2 cellular contexts compared by ENCODE assay signal in the genomic region with DNA sequence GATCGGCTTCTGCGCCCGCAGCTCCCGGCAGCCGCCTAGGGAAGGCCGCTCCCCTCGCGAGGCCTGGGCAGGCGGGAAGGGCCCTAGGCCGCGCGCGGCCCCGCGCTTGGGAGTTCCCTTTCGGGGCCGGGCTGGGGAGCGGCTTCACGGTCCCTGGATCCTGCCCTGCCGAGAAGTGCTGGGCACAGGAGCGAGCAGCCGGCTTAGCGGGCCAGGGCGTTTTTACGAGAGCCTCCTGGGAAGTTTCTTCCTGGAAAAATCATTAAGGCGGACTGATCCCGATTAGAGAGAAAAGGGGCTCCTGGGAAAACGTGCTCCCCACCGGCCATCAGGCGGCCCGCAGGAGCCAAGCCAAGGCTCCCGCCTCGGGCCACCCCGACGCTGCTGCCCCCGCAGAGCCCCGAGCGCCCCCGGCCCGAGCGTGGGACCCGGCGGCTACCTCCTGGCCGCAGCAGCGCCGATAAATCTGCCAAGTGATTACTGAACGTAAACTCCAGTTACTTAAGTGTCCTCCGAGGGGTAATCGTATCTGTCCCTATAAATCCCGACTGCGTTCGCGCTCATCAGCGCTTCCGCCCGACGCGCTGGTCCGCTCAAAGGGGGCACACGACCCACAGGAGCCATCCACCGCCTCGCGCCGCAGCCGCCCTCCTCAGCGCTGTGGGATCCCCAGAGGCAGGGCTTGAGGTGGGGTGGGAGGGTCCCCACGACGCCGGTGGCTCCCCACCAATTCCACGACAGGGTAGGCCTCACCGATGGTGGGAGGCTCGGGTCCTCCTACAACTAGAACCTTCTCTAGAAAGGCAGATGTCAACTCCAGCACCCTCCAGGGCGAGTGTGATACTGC.
TF ChIP-seq lines count a peak whose summit lies in the region.

No MANE protein-coding gene starts in this region.

TF ChIP-seq in GM23338, 12 proteins besides CTCF, POLR2A, EP300 and RAD21 (continued from another document):
- no peak for TF ChIP-seq CREB1 (CRISPR knock-in tag; IDR thresholded peaks at IDR 0.05; ENCODE audit: low read depth)
- TF ChIP-seq, protein P1, sequence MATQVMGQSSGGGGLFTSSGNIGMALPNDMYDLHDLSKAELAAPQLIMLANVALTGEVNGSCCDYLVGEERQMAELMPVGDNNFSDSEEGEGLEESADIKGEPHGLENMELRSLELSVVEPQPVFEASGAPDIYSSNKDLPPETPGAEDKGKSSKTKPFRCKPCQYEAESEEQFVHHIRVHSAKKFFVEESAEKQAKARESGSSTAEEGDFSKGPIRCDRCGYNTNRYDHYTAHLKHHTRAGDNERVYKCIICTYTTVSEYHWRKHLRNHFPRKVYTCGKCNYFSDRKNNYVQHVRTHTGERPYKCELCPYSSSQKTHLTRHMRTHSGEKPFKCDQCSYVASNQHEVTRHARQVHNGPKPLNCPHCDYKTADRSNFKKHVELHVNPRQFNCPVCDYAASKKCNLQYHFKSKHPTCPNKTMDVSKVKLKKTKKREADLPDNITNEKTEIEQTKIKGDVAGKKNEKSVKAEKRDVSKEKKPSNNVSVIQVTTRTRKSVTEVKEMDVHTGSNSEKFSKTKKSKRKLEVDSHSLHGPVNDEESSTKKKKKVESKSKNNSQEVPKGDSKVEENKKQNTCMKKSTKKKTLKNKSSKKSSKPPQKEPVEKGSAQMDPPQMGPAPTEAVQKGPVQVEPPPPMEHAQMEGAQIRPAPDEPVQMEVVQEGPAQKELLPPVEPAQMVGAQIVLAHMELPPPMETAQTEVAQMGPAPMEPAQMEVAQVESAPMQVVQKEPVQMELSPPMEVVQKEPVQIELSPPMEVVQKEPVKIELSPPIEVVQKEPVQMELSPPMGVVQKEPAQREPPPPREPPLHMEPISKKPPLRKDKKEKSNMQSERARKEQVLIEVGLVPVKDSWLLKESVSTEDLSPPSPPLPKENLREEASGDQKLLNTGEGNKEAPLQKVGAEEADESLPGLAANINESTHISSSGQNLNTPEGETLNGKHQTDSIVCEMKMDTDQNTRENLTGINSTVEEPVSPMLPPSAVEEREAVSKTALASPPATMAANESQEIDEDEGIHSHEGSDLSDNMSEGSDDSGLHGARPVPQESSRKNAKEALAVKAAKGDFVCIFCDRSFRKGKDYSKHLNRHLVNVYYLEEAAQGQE (IDR thresholded peaks at IDR 0.05; ENCODE audit: unreplicated experiment), result no peak
- no peak; the same call in none of the 2 replicates for TF ChIP-seq POLR2AphosphoS5 (IDR thresholded peaks at IDR 0.05; ENCODE audit: low read depth)

TF ChIP-seq in SK-N-SH, 30 proteins besides CTCF, POLR2A, EP300 and RAD21:
- TF ChIP-seq, protein P2, sequence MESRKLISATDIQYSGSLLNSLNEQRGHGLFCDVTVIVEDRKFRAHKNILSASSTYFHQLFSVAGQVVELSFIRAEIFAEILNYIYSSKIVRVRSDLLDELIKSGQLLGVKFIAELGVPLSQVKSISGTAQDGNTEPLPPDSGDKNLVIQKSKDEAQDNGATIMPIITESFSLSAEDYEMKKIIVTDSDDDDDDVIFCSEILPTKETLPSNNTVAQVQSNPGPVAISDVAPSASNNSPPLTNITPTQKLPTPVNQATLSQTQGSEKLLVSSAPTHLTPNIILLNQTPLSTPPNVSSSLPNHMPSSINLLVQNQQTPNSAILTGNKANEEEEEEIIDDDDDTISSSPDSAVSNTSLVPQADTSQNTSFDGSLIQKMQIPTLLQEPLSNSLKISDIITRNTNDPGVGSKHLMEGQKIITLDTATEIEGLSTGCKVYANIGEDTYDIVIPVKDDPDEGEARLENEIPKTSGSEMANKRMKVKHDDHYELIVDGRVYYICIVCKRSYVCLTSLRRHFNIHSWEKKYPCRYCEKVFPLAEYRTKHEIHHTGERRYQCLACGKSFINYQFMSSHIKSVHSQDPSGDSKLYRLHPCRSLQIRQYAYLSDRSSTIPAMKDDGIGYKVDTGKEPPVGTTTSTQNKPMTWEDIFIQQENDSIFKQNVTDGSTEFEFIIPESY (IDR thresholded peaks at IDR 0.05; ENCODE audit: borderline replicate concordance, low read depth), result no peak
- peak; percentile 91 for TF ChIP-seq EZH2phosphoT487 (IDR thresholded peaks at IDR 0.05; ENCODE audit: borderline replicate concordance, low read depth)
TF ChIP-seq in SK-N-SH: peak in this region for 1.
